ENCODE assay signal across 11 cellular contexts in genomic region chr1:234617986-234618725, GRCh38. TPM values are rescaled to one million over a fixed set of nuclear protein-coding genes. Genes with fewer than 3 reads are reported as not detected.
DNase-seq lines count a peak whose midpoint lies in the region; ATAC-seq, FAIRE-seq and TF ChIP-seq lines count a peak whose summit lies in the region.
"Had no signal": no experiment of that assay in that cellular context is flagged by ENCODE, and none has a peak within 500 bp of the region (broad histone marks: within the 10 kb centered on the region; RNA-seq: fewer than 3 reads in every experiment).

No MANE protein-coding gene starts in this region.

- ATAC-seq in upper lobe of right lung (no peak), GM18873 (IDR thresholded peaks at IDR 0.05; ENCODE audit: low FRiP score, unreplicated experiment) (no peak)
- ATAC-seq: natural killer cell treated with Interleukin-12 subunit alpha and Interleukin-12 subunit beta and Interleukin-15 and Interleukin-18, amount 100 ng/mL, for 72 hours had no signal

- H3K27ac ChIP-seq in ascending aorta = peak overlapping the region; percentile 77 to 99
- peak overlapping the region; percentile 81 for H3K27ac ChIP-seq in upper lobe of right lung

- TF ChIP-seq CTCF in ascending aorta (IDR thresholded peaks at IDR 0.05) = no peak
- TF ChIP-seq CTCF in upper lobe of right lung (IDR thresholded peaks at IDR 0.05) = no peak

- TF ChIP-seq POLR2A in GM12891 (IDR thresholded peaks at IDR 0.05; ENCODE audit: low read depth, low read length) = no peak

- peak; percentile 54 for DNase-seq in activated CD4-positive, alpha-beta T cell treated with anti-CD3 and anti-CD28 coated beads, Interleukin-2, amount 10 ng/mL, durations not matched to agents 24 days and 14 days
- no peak for DNase-seq in activated CD4-positive, alpha-beta T cell treated with anti-CD3 and anti-CD28 coated beads, Interleukin-2, amount 50 U/mL, for 4 hours
- no peak for DNase-seq in ascending aorta (ENCODE audit: low spot score in 2 of 2)
- DNase-seq in left kidney (ENCODE audit: low read depth, low spot score) = peak; percentile 51
- no peak for DNase-seq in upper lobe of right lung
- DNase-seq in GM12891 (ENCODE audit: insufficient read length, low spot score) = no peak
- DNase-seq in GF-D8 (lab: John Stamatoyannopoulos, UW) = no peak
- DNase-seq: C1 segment of cervical spinal cord had no signal

- H3K9me3 ChIP-seq in ascending aorta (no peaks in the 10 kb centered on the region), upper lobe of right lung (no peaks in the 10 kb centered on the region)

- no peaks in the 10 kb centered on the region for H3K36me3 Mint-ChIP-seq in activated CD4-positive, alpha-beta T cell treated with anti-CD3 and anti-CD28 coated beads, Interleukin-2, amount 10 ng/mL, durations not matched to agents 24 days and 14 days (ENCODE audit: low read depth)
- H3K36me3 Mint-ChIP-seq: natural killer cell treated with Interleukin-12 subunit alpha and Interleukin-12 subunit beta and Interleukin-15 and Interleukin-18, amount 100 ng/mL, for 72 hours had no signal

- no peak overlapping the region for H3K27ac Mint-ChIP-seq in activated CD4-positive, alpha-beta T cell treated with anti-CD3 and anti-CD28 coated beads, Interleukin-2, amount 10 ng/mL, durations not matched to agents 24 days and 14 days

- H3K4me1 ChIP-seq in ascending aorta (peaks cover 9 to 42% of the 10 kb centered on the region in 2 donors), upper lobe of right lung (peaks cover 59% of the 10 kb centered on the region)

- H3K4me3 ChIP-seq in ascending aorta (peak overlapping the region in 1 of 2 donors; percentile 4), upper lobe of right lung (no peak overlapping the region)

- H3K36me3 ChIP-seq in ascending aorta (no peaks in the 10 kb centered on the region), upper lobe of right lung (no peaks in the 10 kb centered on the region)

- H3K9me3 Mint-ChIP-seq in activated CD4-positive, alpha-beta T cell treated with anti-CD3 and anti-CD28 coated beads, Interleukin-2, amount 10 ng/mL, durations not matched to agents 24 days and 14 days = no peaks in the 10 kb centered on the region
- H3K9me3 Mint-ChIP-seq: IgD-negative memory B cell; natural killer cell treated with Interleukin-12 subunit alpha and Interleukin-12 subunit beta and Interleukin-15 and Interleukin-18, amount 100 ng/mL, for 72 hours had no signal

- H3K27me3 ChIP-seq in ascending aorta = no peaks in the 10 kb centered on the region
- no peaks in the 10 kb centered on the region for H3K27me3 ChIP-seq in upper lobe of right lung

- intact Hi-C loops in activated CD4-positive, alpha-beta T cell treated with anti-CD3 and anti-CD28 coated beads, Interleukin-2, amount 10 ng/mL, durations not matched to agents 24 days and 14 days (cut with micrococcal nuclease) = no loop called here
- intact Hi-C loops in ascending aorta (cut with DNase I) = loop anchor here (2.0 kb wide), 1 partner anchor 67 kb away; no protein-coding TSS in a partner anchor
- intact Hi-C loops in upper lobe of right lung (cut with DNase I) = no loop called here

- H3K27me3 Mint-ChIP-seq in activated CD4-positive, alpha-beta T cell treated with anti-CD3 and anti-CD28 coated beads, Interleukin-2, amount 10 ng/mL, durations not matched to agents 24 days and 14 days = no peaks in the 10 kb centered on the region
- H3K27me3 Mint-ChIP-seq: IgD-negative memory B cell; natural killer cell treated with Interleukin-12 subunit alpha and Interleukin-12 subunit beta and Interleukin-15 and Interleukin-18, amount 100 ng/mL, for 72 hours had no signal

- no peak overlapping the region for H3K4me3 Mint-ChIP-seq in activated CD4-positive, alpha-beta T cell treated with anti-CD3 and anti-CD28 coated beads, Interleukin-2, amount 10 ng/mL, durations not matched to agents 24 days and 14 days
- H3K4me3 Mint-ChIP-seq: IgD-negative memory B cell; natural killer cell treated with Interleukin-12 subunit alpha and Interleukin-12 subunit beta and Interleukin-15 and Interleukin-18, amount 100 ng/mL, for 72 hours had no signal

- FAIRE-seq in GM12891 (lab: Jason Lieb, UNC) = no peak

- peaks cover 24% of the 10 kb centered on the region for H3K4me1 Mint-ChIP-seq in activated CD4-positive, alpha-beta T cell treated with anti-CD3 and anti-CD28 coated beads, Interleukin-2, amount 10 ng/mL, durations not matched to agents 24 days and 14 days

TF ChIP-seq in GM12891, 5 proteins besides CTCF, POLR2A, EP300 and RAD21:
- TF ChIP-seq POU2F2 (IDR thresholded peaks at IDR 0.05; ENCODE audit: low read depth, low read length) (no peak), TAF1 (IDR thresholded peaks at IDR 0.05; ENCODE audit: low read depth, low read length) (no peak), SPI1 (IDR thresholded peaks at IDR 0.05; ENCODE audit: low read depth, low read length) (no peak), POLR2AphosphoS5 (IDR thresholded peaks at IDR 0.05; ENCODE audit: low read depth, low read length) (no peak), PAX5 (IDR thresholded peaks at IDR 0.05; ENCODE audit: insufficient read depth, low read length, severe bottlenecking) (no peak)

RNA-seq across cellular contexts. Expression of gene IRF2BP2, which starts 8.2 kb away (rescaled TPM):
- total RNA-seq in activated CD4-positive, alpha-beta T cell treated with anti-CD3 and anti-CD28 coated beads, Interleukin-2, amount 10 ng/mL, durations not matched to agents 24 days and 14 days = 206 and 217 TPM in 2 replicates
- total RNA-seq in ascending aorta (80.0 TPM), upper lobe of right lung (161 TPM)
- polyA plus RNA-seq in GM12891 (2012; ENCODE audit: low read depth, missing spikeins) = 99.5 TPM

Comparison
In these comparisons a context has a peak if more than half of its experiments do, and no peak if none do; other contexts are left out.
1. DNase-seq: peak in activated CD4-positive, alpha-beta T cell treated with anti-CD3 and anti-CD28 coated beads, Interleukin-2, amount 10 ng/mL, durations not matched to agents 24 days and 14 days (single experiment) and left kidney (single experiment); none in activated CD4-positive, alpha-beta T cell treated with anti-CD3 and anti-CD28 coated beads, Interleukin-2, amount 50 U/mL, for 4 hours (0 of 2), ascending aorta (0 of 2), upper lobe of right lung (single experiment), GM12891 (single experiment) and GF-D8 (single experiment).